Comparison of ENCODE assay signal across 26 cellular contexts in genomic region chr15:60218256-60218655, GRCh38.
"Had no signal": no experiment of that assay in that cellular context is flagged by ENCODE, and none has a peak within 500 bp of the region (broad histone marks: within the 10 kb centered on the region; RNA-seq: fewer than 3 reads in every experiment).

No MANE protein-coding gene starts in this region.

- H2AFZ ChIP-seq: parathyroid adenoma had no signal

- FAIRE-seq: colon, small intestine had no signal

- H3K4me3 ChIP-seq: dorsolateral prefrontal cortex, esophagus muscularis mucosa, heart right ventricle, lower lobe of right lung, right lobe of liver, suprapubic skin, transverse colon, upper lobe of right lung, uterus had no signal

- H3K9ac ChIP-seq: parathyroid adenoma had no signal

- H3K9me3 ChIP-seq: esophagus muscularis mucosa, heart right ventricle, lower lobe of right lung, right lobe of liver, suprapubic skin, transverse colon, upper lobe of right lung, uterus had no signal

- H3K27me3 ChIP-seq: esophagus muscularis mucosa, right lobe of liver, transverse colon, upper lobe of right lung, uterus had no signal

- ATAC-seq: heart right ventricle; left ventricle myocardium superior; lower lobe of right lung; natural killer cell; right lobe of liver; stimulated activated naive CD8-positive, alpha-beta T cell treated with anti-CD3 and anti-CD28 coated beads, Interleukin-15, amount 100 ng/mL, for 72 hours; upper lobe of right lung had no signal

- H3K27ac ChIP-seq: dorsolateral prefrontal cortex, epithelial cell of prostate, esophagus muscularis mucosa, heart right ventricle, lower lobe of right lung, parathyroid adenoma, right lobe of liver, suprapubic skin, transverse colon, upper lobe of right lung, uterus had no signal

- H3K79me2 ChIP-seq: parathyroid adenoma had no signal

- DNase-seq: dorsolateral prefrontal cortex; effector CD4-positive, alpha-beta T cell; foreskin melanocyte; glutamatergic neuron; heart right ventricle; hippocampal formation; immature natural killer cell; islet precursor cell; left ventricle myocardium superior; lower lobe of right lung; natural killer cell; right lobe of liver; small intestine; stimulated activated CD4-positive, alpha-beta T cell treated with anti-CD3 and anti-CD28 coated beads, Interleukin-15, amount 100 ng/mL, for 24 hours; stimulated activated CD4-positive, alpha-beta T cell treated with anti-CD3 and anti-CD28 coated beads, Interleukin-2, amount 100 ng/mL, for 48 hours; stimulated activated CD8-positive, alpha-beta memory T cell treated with anti-CD3 and anti-CD28 coated beads, Interleukin-4, amount 100 ng/mL, for 48 hours; stimulated activated naive CD4-positive, alpha-beta T cell; stimulated activated naive CD8-positive, alpha-beta T cell treated with anti-CD3 and anti-CD28 coated beads, Interleukin-15, amount 100 ng/mL, for 72 hours; transverse colon; upper lobe of right lung; uterus had no signal

- H3K4me1 ChIP-seq: esophagus muscularis mucosa, heart right ventricle, lower lobe of right lung, parathyroid adenoma, right lobe of liver, suprapubic skin, transverse colon, upper lobe of right lung, uterus had no signal

- H3K36me3 ChIP-seq: esophagus muscularis mucosa, heart right ventricle, lower lobe of right lung, right lobe of liver, suprapubic skin, transverse colon, upper lobe of right lung, uterus had no signal
